8 cellular contexts compared by ENCODE assay signal in genomic region chr18:35478520-35479435, GRCh38. TPM values are rescaled to one million over a fixed set of nuclear protein-coding genes. Genes with fewer than 3 reads are reported as not detected.
A peak's percentile ranks its signal among the peaks of the same experiment; 100 is the strongest.
DNase-seq lines count a peak whose midpoint lies in the region; ATAC-seq and TF ChIP-seq lines count a peak whose summit lies in the region.

No MANE protein-coding gene starts in this region.

- H3K4me3 ChIP-seq in BJ (ENCODE audit: low read depth, low read length) (no peak overlapping the region), right cardiac atrium (ENCODE audit: low read length) (no peak overlapping the region)

- 62% methylated on average over 8 of the region's 8 CpGs for WGBS in right cardiac atrium

- H3K36me3 ChIP-seq in BJ (ENCODE audit: control insufficient read depth, insufficient read depth, low read length), result no peaks in the 10 kb centered on the region

- H3K36me3 Mint-ChIP-seq in activated T-cell treated with anti-CD3 and anti-CD28 coated beads, Interleukin-2, amount 50 U/mL, for 24 hours (ENCODE audit: low read depth), result peaks cover 49% of the 10 kb centered on the region

- CTCF ChIA-PET in BJ (lab: Yijun Ruan, JAX), result interaction anchor here (0.5 to 0.6 kb wide), 2 partner anchors 483 to 1311 kb away, joined by 3 read pairs; no protein-coding TSS in a partner anchor

- H3K27ac ChIP-seq in right cardiac atrium (ENCODE audit: low read length), result no peak overlapping the region

- no peaks in the 10 kb centered on the region for H3K27me3 Mint-ChIP-seq in activated T-cell treated with anti-CD3 and anti-CD28 coated beads, Interleukin-2, amount 50 U/mL, for 24 hours

- peak overlapping the region; percentile 54 for H3K4me3 Mint-ChIP-seq in activated T-cell treated with anti-CD3 and anti-CD28 coated beads, Interleukin-2, amount 50 U/mL, for 24 hours

- no peak for TF ChIP-seq CTCF in BJ (IDR thresholded peaks at IDR 0.05; ENCODE audit: insufficient read depth, low read depth, low read length)

- peak overlapping the region; percentile 88 for H3K27ac Mint-ChIP-seq in activated T-cell treated with anti-CD3 and anti-CD28 coated beads, Interleukin-2, amount 50 U/mL, for 24 hours

- no peaks in the 10 kb centered on the region for H3K9me3 ChIP-seq in right cardiac atrium (ENCODE audit: control insufficient read depth, low read length)

- H3K9me3 Mint-ChIP-seq in activated T-cell treated with anti-CD3 and anti-CD28 coated beads, Interleukin-2, amount 50 U/mL, for 24 hours, result no peaks in the 10 kb centered on the region

- POLR2A ChIA-PET in BJ (lab: Charles Lee), result no interaction called here

- H3K4me1 ChIP-seq in right cardiac atrium (ENCODE audit: control insufficient read depth, insufficient read depth, low read length), result peaks cover 6% of the 10 kb centered on the region

- peak; percentile 64 to 95 for ATAC-seq in right cardiac atrium
- ATAC-seq in HG03025 (IDR thresholded peaks at IDR 0.05; ENCODE audit: low FRiP score, unreplicated experiment), result no peak
- ATAC-seq in GM21367 (IDR thresholded peaks at IDR 0.05; ENCODE audit: unreplicated experiment), result no peak
- ATAC-seq in HG03175 (IDR thresholded peaks at IDR 0.05; ENCODE audit: unreplicated experiment), result no peak

- no peaks in the 10 kb centered on the region for H3K27me3 ChIP-seq in BJ (ENCODE audit: control insufficient read depth, insufficient read depth, low read length)
- H3K27me3 ChIP-seq in right cardiac atrium (ENCODE audit: control insufficient read depth, insufficient read depth), result no peaks in the 10 kb centered on the region

- intact Hi-C loops in right cardiac atrium (cut with DNase I), result no loop called here

- peaks cover 48% of the 10 kb centered on the region for H3K4me1 Mint-ChIP-seq in activated T-cell treated with anti-CD3 and anti-CD28 coated beads, Interleukin-2, amount 50 U/mL, for 24 hours (ENCODE audit: low read depth)

- DNase-seq in BJ (ENCODE audit: low read depth) (peak; percentile 4), HCEC 1CT (peak; percentile 98), right cardiac atrium (no peak)
- peak; percentile 46 for DNase-seq in activated T-cell treated with anti-CD3 and anti-CD28 coated beads, Interleukin-2, amount 50 U/mL, for 24 hours
- peak; percentile 11 for DNase-seq in stimulated activated CD4-positive, alpha-beta T cell treated with anti-CD3 and anti-CD28 coated beads, Interleukin-4, amount 100 ng/mL, for 1 hour

RNA-seq across cellular contexts. Expression of gene INO80C, which starts 19.0 kb away (rescaled TPM):
- 8.3 and 9.2 TPM in 2 replicates for polyA plus RNA-seq in BJ (2011; rRNA removed)
- 3.3 and 6.1 TPM in 2 replicates for polyA minus RNA-seq in BJ (2011; rRNA and poly(A)+ RNA removed)
- total RNA-seq in right cardiac atrium, result 10 to 100 TPM; 25.4 to 27.2 (median 26.0) TPM
- polyA plus RNA-seq in right cardiac atrium, result 36.1 TPM

Comparison
In these comparisons a context has a peak if more than half of its experiments do, and no peak if none do; other contexts are left out.
1. DNase-seq: peak in BJ (single experiment), HCEC 1CT (single experiment), activated T-cell treated with anti-CD3 and anti-CD28 coated beads, Interleukin-2, amount 50 U/mL, for 24 hours (single experiment) and stimulated activated CD4-positive, alpha-beta T cell treated with anti-CD3 and anti-CD28 coated beads, Interleukin-4, amount 100 ng/mL, for 1 hour (single experiment); none in right cardiac atrium (0 of 3).
2. ATAC-seq: peak in right cardiac atrium (2 of 2); none in HG03025 (single experiment), GM21367 (single experiment) and HG03175 (single experiment).